ENCODE assay signal across 8 cellular contexts in the genomic region with DNA sequence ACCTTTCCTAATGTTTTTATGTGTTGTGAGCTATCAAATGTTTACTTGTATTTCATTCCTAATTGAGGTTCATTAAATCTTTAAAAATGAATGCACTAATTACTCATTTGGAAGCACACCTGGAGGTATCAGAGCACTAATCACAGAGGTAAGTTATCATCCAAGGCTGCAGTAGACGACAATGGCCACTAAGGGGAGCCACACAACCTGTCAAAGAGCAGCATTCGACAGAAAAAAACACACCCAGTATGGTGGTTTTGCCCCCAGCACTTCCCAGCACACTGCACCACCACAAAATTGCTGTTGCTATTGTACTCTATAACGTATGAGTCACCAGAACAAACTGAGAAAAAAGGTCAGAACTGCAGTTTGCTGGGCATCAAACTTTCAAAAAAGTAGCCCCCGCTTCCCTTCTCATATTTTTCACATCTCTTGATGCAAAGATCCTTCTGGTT.
A peak's percentile ranks its signal among the peaks of the same experiment; 100 is the strongest.
DNase-seq lines count a peak whose midpoint lies in the region; ATAC-seq and TF ChIP-seq lines count a peak whose summit lies in the region.

No MANE protein-coding gene starts in this region.

- peak; percentile 88 for TF ChIP-seq CTCF in cardiac fibroblast (IDR thresholded peaks at IDR 0.05; ENCODE audit: low read depth, low read length)
- peak in 1 of 3 donors; percentile 29 for TF ChIP-seq CTCF in lower leg skin (IDR thresholded peaks at IDR 0.05)

- no peaks in the 10 kb centered on the region for H3K4me1 Mint-ChIP-seq in T-helper 17 cell

- H3K4me3 ChIP-seq in cardiac fibroblast (replicated peaks in 1 of 2; ENCODE audit: low read depth in 2 of 2, low read length in 2 of 2) (no peak overlapping the region), lower leg skin (ENCODE audit: low read depth, poor library complexity, severe bottlenecking) (no peak overlapping the region)

- DNase-seq in activated gamma-delta T cell treated with Interleukin-2 at 50 U/mL for 16 hours = peak; percentile 42
- no peak for DNase-seq in activated gamma-delta T cell (lab: John Stamatoyannopoulos, UW)
- DNase-seq in NCI-H1417 (lab: John Stamatoyannopoulos, UW) = peak; percentile 66 to 92 (median 72)
- DNase-seq in T-helper 17 cell = peak in 1 of 3 donors; percentile 21
- peak; percentile 78 to 83 for DNase-seq in cardiac fibroblast (ENCODE audit: low read depth in 2 of 2)
- DNase-seq in lower leg skin (ENCODE audit: low spot score in 2 of 2) = peak; percentile 50 to 85
- DNase-seq in stimulated activated CD8-positive, alpha-beta memory T cell treated with anti-CD3 and anti-CD28 coated beads, Interleukin-4, amount 100 ng/mL, for 48 hours = peak; percentile 72

- peaks cover 46% of the 10 kb centered on the region for H3K27me3 Mint-ChIP-seq in T-helper 17 cell

- 23 to 24% methylated on average over 4 of the region's 4 CpGs for WGBS in lower leg skin, 2 donors

- H3K9me3 ChIP-seq in T-helper 17 cell (ENCODE audit: control insufficient read depth, low read length, poor library complexity, severe bottlenecking) = no peaks in the 10 kb centered on the region

- no peak overlapping the region for H3K27ac Mint-ChIP-seq in T-helper 17 cell

- intact Hi-C loops in lower leg skin (cut with DNase I; ENCODE audit: low total_unique reads) = loop anchor here (10.0 kb wide), 1 partner anchor 632 kb away; no protein-coding TSS in a partner anchor

- H3K36me3 Mint-ChIP-seq in T-helper 17 cell (ENCODE audit: low read depth) = peaks cover 2% of the 10 kb centered on the region

- ATAC-seq in HG02610 (IDR thresholded peaks at IDR 0.05; ENCODE audit: unreplicated experiment) (peak; percentile 63), T-helper 17 cell (peak; percentile 64)

- TF ChIP-seq POLR2A in lower leg skin (IDR thresholded peaks at IDR 0.05) = no peak

- no peak overlapping the region for H3K4me3 Mint-ChIP-seq in T-helper 17 cell
